In genomic region chr3:152202976-152203626, GRCh38 we compare ENCODE assay signal across 8 cellular contexts.
A peak's percentile ranks its signal among the peaks of the same experiment; 100 is the strongest.
DNase-seq lines count a peak whose midpoint lies in the region; ATAC-seq, FAIRE-seq and TF ChIP-seq lines count a peak whose summit lies in the region.

No MANE protein-coding gene starts in this region.

- no peaks in the 10 kb centered on the region for H3K27me3 Mint-ChIP-seq in astrocyte (ENCODE audit: low read depth, unreplicated experiment)

- H3K9ac ChIP-seq in astrocyte (ENCODE audit: low read length), result no peak overlapping the region

- H3K36me3 Mint-ChIP-seq in astrocyte (ENCODE audit: low read depth, unreplicated experiment), result no peaks in the 10 kb centered on the region

- H3K4me3 ChIP-seq in astrocyte (ENCODE audit: insufficient read depth, low read depth, low read length), result no peak overlapping the region
- H3K4me3 ChIP-seq in pancreas, result peak overlapping the region in 2 of 4 donors; percentile 2 to 6

- FAIRE-seq in astrocyte (lab: Jason Lieb, UNC) (peak; percentile 56), pancreas (lab: Jason Lieb, UNC) (peak; percentile 37)

- H3K4me2 ChIP-seq in astrocyte (ENCODE audit: low read length), result no peak overlapping the region

- peaks cover 13% of the 10 kb centered on the region for H3K4me1 Mint-ChIP-seq in astrocyte (ENCODE audit: low read depth, unreplicated experiment)

- ATAC-seq in GM18909 (IDR thresholded peaks at IDR 0.05; ENCODE audit: poor library complexity, unreplicated experiment), result peak; percentile 38
- peak; percentile 37 for ATAC-seq in HG03571 (IDR thresholded peaks at IDR 0.05; ENCODE audit: unreplicated experiment)
- ATAC-seq in pancreas, result peak in 3 of 4 donors; percentile 56 to 70 (median 70)
- ATAC-seq in GM19467 (IDR thresholded peaks at IDR 0.05; ENCODE audit: unreplicated experiment), result no peak

- H3K9me3 ChIP-seq in astrocyte (ENCODE audit: insufficient read depth, low read depth, low read length) (no peaks in the 10 kb centered on the region), pancreas (no peaks in the 10 kb centered on the region)

- no peaks in the 10 kb centered on the region for H3K36me3 ChIP-seq in astrocyte (ENCODE audit: insufficient read depth, low read length)
- no peaks in the 10 kb centered on the region for H3K36me3 ChIP-seq in pancreas

- no peak overlapping the region for H3K27ac Mint-ChIP-seq in astrocyte (ENCODE audit: unreplicated experiment)

- no peak overlapping the region for H2AFZ ChIP-seq in astrocyte (ENCODE audit: low read depth, low read length)

- H3K79me2 ChIP-seq in astrocyte (ENCODE audit: insufficient read depth, low read length), result no peaks in the 10 kb centered on the region

- intact Hi-C loops in pancreas (cut with DNase I), result no loop called here

- TF ChIP-seq CTCF in astrocyte (IDR thresholded peaks at IDR 0.05; ENCODE audit: insufficient read depth, low read depth, low read length) (no peak), pancreas (IDR thresholded peaks at IDR 0.05) (no peak)

- no peak overlapping the region for H3K4me3 Mint-ChIP-seq in astrocyte (ENCODE audit: unreplicated experiment)

- DNase-seq in astrocyte (ENCODE audit: low read depth) (no peak), pancreas (peak in 1 of 6 donors; percentile 27), caudate nucleus (lab: John Stamatoyannopoulos, UW) (no peak), T1000 (lab: John Stamatoyannopoulos, UW) (no peak)
- no peak for DNase-seq in activated CD4-positive, alpha-beta T cell treated with anti-CD3 and anti-CD28 coated beads, Interleukin-2, amount 50 U/mL, for 1 hour

- no peaks in the 10 kb centered on the region for H4K20me1 ChIP-seq in astrocyte (ENCODE audit: insufficient read depth, low read length)

- H3K9me3 Mint-ChIP-seq in astrocyte (ENCODE audit: unreplicated experiment), result no peaks in the 10 kb centered on the region

- 16 to 17% methylated on average over 3 of the region's 3 CpGs for WGBS in pancreas, 2 donors

- H3K4me1 ChIP-seq in astrocyte (ENCODE audit: insufficient read depth, low read length), result no peaks in the 10 kb centered on the region
- H3K4me1 ChIP-seq in pancreas, result peaks cover 0 to 19% (median 9%) of the 10 kb centered on the region in 3 donors

- H3K27me3 ChIP-seq in astrocyte (ENCODE audit: insufficient read depth, low read length), result no peaks in the 10 kb centered on the region
- H3K27me3 ChIP-seq in pancreas, result no peaks in the 10 kb centered on the region

- H3K27ac ChIP-seq in astrocyte (ENCODE audit: low read depth, low read length) (no peak overlapping the region), pancreas (peak overlapping the region in 3 of 4 donors; percentile 3 to 27 (median 26)), caudate nucleus (ENCODE audit: low read depth, low read length) (no peak overlapping the region)

Comparison
In these comparisons a context has a peak if more than half of its experiments do, and no peak if none do; other contexts are left out.
1. H3K27ac ChIP-seq: peak in pancreas (3 of 4); none in astrocyte (single experiment) and caudate nucleus (single experiment).